16 cellular contexts compared by ENCODE assay signal in the genomic region with DNA sequence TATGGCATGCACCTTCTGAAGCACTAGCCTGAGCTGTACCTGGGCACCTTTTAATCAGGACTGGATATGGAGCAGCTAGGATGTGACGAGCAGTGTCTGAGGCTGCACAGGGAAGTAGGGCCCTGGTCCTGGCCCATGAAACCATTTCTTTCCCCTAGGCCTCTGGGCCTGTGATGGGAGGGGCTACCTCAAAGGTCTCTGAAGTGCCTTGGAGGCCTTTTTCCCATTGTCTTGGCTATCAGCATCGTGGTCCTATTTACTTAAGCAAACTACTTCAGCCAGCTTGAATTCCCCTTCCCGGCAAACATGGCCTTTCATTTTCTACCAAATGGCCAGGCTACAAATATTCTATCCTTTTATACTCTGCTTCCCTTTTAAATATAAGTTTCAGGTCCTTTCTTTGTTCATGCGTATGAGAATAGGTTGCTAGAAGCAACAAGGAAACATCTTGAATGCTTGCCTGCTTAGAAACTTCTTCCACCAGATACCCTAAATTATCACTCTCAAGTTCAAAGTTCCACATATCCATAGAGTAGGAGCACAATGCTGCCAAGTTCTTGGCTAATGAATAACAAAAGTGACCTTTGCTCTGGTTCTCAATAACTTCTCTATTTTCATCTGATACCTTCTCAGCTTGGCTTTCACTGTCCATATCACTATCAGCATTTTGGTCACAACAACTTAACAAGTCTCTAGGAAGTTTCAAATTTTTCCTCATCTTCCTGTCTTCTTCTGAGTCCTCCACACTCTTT.
"Had no signal": no experiment of that assay in that cellular context is flagged by ENCODE, and none has a peak within 500 bp of the region (broad histone marks: within the 10 kb centered on the region; RNA-seq: fewer than 3 reads in every experiment).

No MANE protein-coding gene starts in this region.

- H3K9me3 Mint-ChIP-seq: activated CD4-positive, alpha-beta T cell treated with anti-CD3 and anti-CD28 coated beads, Interleukin-2, amount 10 ng/mL, durations not matched to agents 7 days and 5 days; activated naive CD8-positive, alpha-beta T cell treated with anti-CD3 and anti-CD28 coated beads, Interleukin-2, amount 10 ng/mL, durations not matched to agents 7 days and 5 days had no signal

- H3K27ac Mint-ChIP-seq: activated CD4-positive, alpha-beta T cell treated with anti-CD3 and anti-CD28 coated beads, Interleukin-2, amount 10 ng/mL, durations not matched to agents 7 days and 5 days; activated CD8-positive, alpha-beta T cell treated with anti-CD3 and anti-CD28 coated beads, Interleukin-2, amount 10 ng/mL, durations not matched to agents 7 days and 5 days; activated naive CD8-positive, alpha-beta T cell treated with anti-CD3 and anti-CD28 coated beads, Interleukin-2, amount 10 ng/mL, durations not matched to agents 7 days and 5 days; activated T-cell treated with anti-CD3 and anti-CD28 coated beads, Interleukin-2, amount 50 U/mL, for 24 hours; activated T-helper 2 cell treated with anti-CD3 and anti-CD28 coated beads, Interferon-gamma antibody, Interleukin-2, Interleukin-4, amounts not matched to agents 10 μg/mL and 5 μg/mL and 100 μg/mL, durations not matched to agents 14 hours and 24 hours and 36 hours; natural killer cell treated with Interleukin-12 subunit alpha and Interleukin-12 subunit beta and Interleukin-15 and Interleukin-18, amount 100 ng/mL, for 72 hours had no signal

- H3K4me1 ChIP-seq: foreskin keratinocyte, left lung, vagina had no signal

- H3K9me3 ChIP-seq: vagina had no signal

- H3K27me3 ChIP-seq: foreskin keratinocyte, left lung, vagina had no signal

- DNase-seq: activated CD4-positive, alpha-beta T cell treated with anti-CD3 and anti-CD28 coated beads, Interleukin-2, amount 10 ng/mL, durations not matched to agents 7 days and 5 days; activated CD8-positive, alpha-beta T cell treated with anti-CD3 and anti-CD28 coated beads, Interleukin-2, amount 10 ng/mL, durations not matched to agents 7 days and 5 days; activated naive CD4-positive, alpha-beta T cell treated with Interleukin-2 at 50 U/mL for 16 hours; activated naive CD8-positive, alpha-beta T cell treated with anti-CD3 and anti-CD28 coated beads, Interleukin-2, amount 10 ng/mL, durations not matched to agents 7 days and 5 days; activated T-cell treated with anti-CD3 and anti-CD28 coated beads, Interleukin-2, amount 50 U/mL, for 24 hours; amygdala; glutamatergic neuron; left lung; nucleus accumbens; stimulated activated CD4-positive, alpha-beta T cell treated with anti-CD3 and anti-CD28 coated beads, Interleukin-2, amount 100 ng/mL, for 24 hours; stimulated activated naive CD4-positive, alpha-beta T cell treated with Interleukin-2 at 50 U/mL for 16 hours; T1000 had no signal

- ATAC-seq: activated CD8-positive, alpha-beta T cell treated with anti-CD3 and anti-CD28 coated beads, Interleukin-2, amount 10 ng/mL, durations not matched to agents 7 days and 5 days; foreskin keratinocyte; left lung; natural killer cell treated with Interleukin-12 subunit alpha and Interleukin-12 subunit beta and Interleukin-15 and Interleukin-18, amount 100 ng/mL, for 72 hours had no signal

- H3K27me3 Mint-ChIP-seq: activated CD4-positive, alpha-beta T cell treated with anti-CD3 and anti-CD28 coated beads, Interleukin-2, amount 10 ng/mL, durations not matched to agents 7 days and 5 days; activated naive CD8-positive, alpha-beta T cell treated with anti-CD3 and anti-CD28 coated beads, Interleukin-2, amount 10 ng/mL, durations not matched to agents 7 days and 5 days; activated T-cell treated with anti-CD3 and anti-CD28 coated beads, Interleukin-2, amount 50 U/mL, for 24 hours; natural killer cell treated with Interleukin-12 subunit alpha and Interleukin-12 subunit beta and Interleukin-15 and Interleukin-18, amount 100 ng/mL, for 72 hours had no signal

- H3K4me1 Mint-ChIP-seq: activated CD4-positive, alpha-beta T cell treated with anti-CD3 and anti-CD28 coated beads, Interleukin-2, amount 10 ng/mL, durations not matched to agents 7 days and 5 days; activated naive CD8-positive, alpha-beta T cell treated with anti-CD3 and anti-CD28 coated beads, Interleukin-2, amount 10 ng/mL, durations not matched to agents 7 days and 5 days had no signal

- H3K27ac ChIP-seq: foreskin keratinocyte, left lung, vagina had no signal

- H3K4me3 ChIP-seq: left lung, vagina had no signal

- H3K36me3 Mint-ChIP-seq: activated naive CD8-positive, alpha-beta T cell treated with anti-CD3 and anti-CD28 coated beads, Interleukin-2, amount 10 ng/mL, durations not matched to agents 7 days and 5 days had no signal

- H3K4me3 Mint-ChIP-seq: activated CD4-positive, alpha-beta T cell treated with anti-CD3 and anti-CD28 coated beads, Interleukin-2, amount 10 ng/mL, durations not matched to agents 7 days and 5 days; activated CD8-positive, alpha-beta T cell treated with anti-CD3 and anti-CD28 coated beads, Interleukin-2, amount 10 ng/mL, durations not matched to agents 7 days and 5 days; activated naive CD8-positive, alpha-beta T cell treated with anti-CD3 and anti-CD28 coated beads, Interleukin-2, amount 10 ng/mL, durations not matched to agents 7 days and 5 days; activated T-cell treated with anti-CD3 and anti-CD28 coated beads, Interleukin-2, amount 50 U/mL, for 24 hours; natural killer cell treated with Interleukin-12 subunit alpha and Interleukin-12 subunit beta and Interleukin-15 and Interleukin-18, amount 100 ng/mL, for 72 hours had no signal

- H3K36me3 ChIP-seq: left lung, vagina had no signal
